ENCODE assay signal across 1 cellular context in genomic region chr15:67543348-67543718, GRCh38.
TF ChIP-seq lines count a peak whose summit lies in the region.

No MANE protein-coding gene starts in this region.

TF ChIP-seq in GM12878, 131 proteins besides CTCF, POLR2A, EP300 and RAD21 (continued from another document):
- no peak for TF ChIP-seq ZBTB11 (CRISPR knock-in tag; IDR thresholded peaks at IDR 0.05)
- no peak for TF ChIP-seq NFXL1 (IDR thresholded peaks at IDR 0.05; ENCODE audit: borderline replicate concordance)
- TF ChIP-seq ESRRA (IDR thresholded peaks at IDR 0.05; ENCODE audit: low read length), result no peak
- TF ChIP-seq FOXM1 (IDR thresholded peaks at IDR 0.05; ENCODE audit: low read depth, low read length), result no peak
